ENCODE assay signal across 1 cellular context in the genomic region with DNA sequence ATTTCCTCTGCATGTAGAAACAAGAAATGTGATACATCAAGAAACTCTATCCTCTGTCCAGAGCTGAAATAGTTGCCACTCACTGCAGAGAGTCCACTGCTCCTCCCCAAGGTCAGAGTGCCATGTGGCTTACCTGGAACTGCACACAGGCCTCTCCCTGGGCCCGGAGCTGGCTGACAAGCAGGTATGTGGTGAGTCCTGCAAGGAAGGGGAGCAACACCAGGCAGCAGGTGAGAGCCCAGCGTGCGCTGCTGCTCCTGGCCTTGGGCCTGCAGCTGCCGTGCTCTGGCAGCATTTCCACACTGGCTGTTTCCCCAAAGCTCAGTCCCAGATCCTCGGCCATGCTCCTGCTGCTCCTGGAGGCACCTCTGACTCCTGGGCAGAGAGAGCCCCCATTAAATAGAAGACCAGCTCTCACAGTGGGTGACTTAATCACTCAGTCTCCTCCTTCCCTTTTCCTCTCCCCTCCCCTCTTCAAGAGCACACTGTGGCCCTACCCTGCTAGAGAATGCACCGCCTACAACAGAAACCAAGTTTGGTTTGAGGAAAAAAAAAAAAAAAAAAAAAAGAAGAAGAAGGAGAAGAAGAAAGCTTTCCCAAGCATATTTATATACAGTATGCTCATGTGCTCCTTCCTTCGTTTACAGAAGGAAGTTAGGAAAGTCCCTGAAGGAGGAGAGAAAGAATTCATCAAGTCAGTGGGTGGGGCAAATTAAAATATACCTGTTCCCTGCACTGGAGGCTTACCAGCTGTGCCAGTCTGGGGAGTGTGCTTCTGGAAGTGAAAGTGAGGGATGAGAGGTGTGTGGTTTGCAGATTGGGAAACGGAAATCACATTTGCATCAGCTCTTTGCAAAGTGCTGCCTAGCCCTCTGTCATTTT.
TF ChIP-seq lines count a peak whose summit lies in the region.

Gene TNFSF15 (minus strand): TSS at position 370 of the 882 bp plus-strand sequence. CDS start 27 bp downstream, at position 343.

TF ChIP-seq in GM12878, 131 proteins besides CTCF, POLR2A, EP300 and RAD21 (continued from another document):
- TF ChIP-seq POU2F2 (IDR thresholded peaks at IDR 0.05; ENCODE audit: borderline replicate concordance, low read depth, low read length) (peak; percentile 64; the same call in 1 of the 3 replicates), SP1 (IDR thresholded peaks at IDR 0.05; ENCODE audit: low read depth, low read length) (no peak), EED (IDR thresholded peaks at IDR 0.05; ENCODE audit: low read depth) (peak; percentile 63; the same call in 1 of the 2 replicates)
